8 cellular contexts compared by ENCODE assay signal in the genomic region with DNA sequence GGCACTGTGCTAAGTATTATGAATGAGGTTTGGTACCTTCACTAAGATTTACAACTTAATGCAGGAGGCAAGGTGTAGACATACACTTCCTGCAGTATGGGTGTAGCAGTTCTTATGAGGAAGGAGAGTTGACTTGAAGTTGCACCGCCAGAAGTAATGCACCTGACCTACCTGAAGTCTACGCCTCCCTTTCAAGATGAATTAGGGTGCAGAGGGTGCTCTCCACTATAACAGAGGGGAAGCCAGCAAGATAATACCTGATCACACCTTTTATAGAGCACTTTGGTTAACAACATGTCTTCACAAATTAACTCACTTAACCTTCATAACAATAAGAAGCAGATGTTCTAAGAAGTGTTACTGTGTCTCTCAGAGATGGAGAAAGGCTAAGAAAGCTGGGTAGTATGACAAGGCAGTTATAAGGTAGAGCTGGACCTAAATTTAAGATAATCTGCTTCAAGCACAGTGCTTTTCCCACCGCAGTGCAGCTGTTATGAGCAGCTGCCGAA. TPM values are rescaled to one million over a fixed set of nuclear protein-coding genes. Genes with fewer than 3 reads are reported as not detected.
DNase-seq lines count a peak whose midpoint lies in the region; ATAC-seq, FAIRE-seq and TF ChIP-seq lines count a peak whose summit lies in the region.

No MANE protein-coding gene starts in this region.

- no peaks in the 10 kb centered on the region for H4K20me1 ChIP-seq in OCI-LY1 (ENCODE audit: insufficient read depth, low read length)

- H3K27me3 ChIP-seq in OCI-LY1 (ENCODE audit: insufficient read depth, low read length) (no peaks in the 10 kb centered on the region), ovary (no peaks in the 10 kb centered on the region)

- no peaks in the 10 kb centered on the region for H3K9me2 ChIP-seq in OCI-LY1 (ENCODE audit: low read depth, low read length)

- H3K27me3 Mint-ChIP-seq in Calu3 (ENCODE audit: unreplicated experiment) (peaks cover 3% of the 10 kb centered on the region), endothelial cell (ENCODE audit: unreplicated experiment) (peaks cover 2% of the 10 kb centered on the region)

- peak overlapping the region; percentile 35 for H3K9ac ChIP-seq in OCI-LY1 (ENCODE audit: low read length)

- TF ChIP-seq EP300 in ovary (IDR thresholded peaks at IDR 0.05), result no peak

- no peaks in the 10 kb centered on the region for H3F3A ChIP-seq in OCI-LY1 (ENCODE audit: insufficient read depth, low read length)

- intact Hi-C loops in Calu3 (cut with micrococcal nuclease; ENCODE audit: unreplicated experiment) (no loop called here), ovary (cut with DNase I) (no loop called here)

- peak overlapping the region; percentile 60 for H3K4me2 ChIP-seq in OCI-LY1 (ENCODE audit: low read length)

- H3K4me3 Mint-ChIP-seq in Calu3 (ENCODE audit: low read depth, unreplicated experiment) (peak overlapping the region; percentile 92), endothelial cell (ENCODE audit: unreplicated experiment) (peak overlapping the region; percentile 99)

- CTCF ChIA-PET in Calu3 (lab: Charles Lee), result interaction anchor here (0.6 to 1.5 kb wide), 6 partner anchors 13 to 279 kb away, joined by 3 to 12 read pairs (median 4); no protein-coding TSS in a partner anchor

- H3K36me3 ChIP-seq in OCI-LY1 (ENCODE audit: insufficient read depth, low read length), result peaks cover 4% of the 10 kb centered on the region; the same call in 1 of the 2 replicates
- H3K36me3 ChIP-seq in ovary, result no peaks in the 10 kb centered on the region

- H3K4me1 Mint-ChIP-seq in Calu3 (ENCODE audit: low read depth, unreplicated experiment) (peaks cover 15% of the 10 kb centered on the region), endothelial cell (ENCODE audit: unreplicated experiment) (peaks cover 14% of the 10 kb centered on the region)

- no peak for TF ChIP-seq POLR2A in ovary (IDR thresholded peaks at IDR 0.05)

- peak overlapping the region; percentile 90 for H3K27ac Mint-ChIP-seq in Calu3 (ENCODE audit: unreplicated experiment)
- peak overlapping the region; percentile 93 for H3K27ac Mint-ChIP-seq in endothelial cell (ENCODE audit: unreplicated experiment)

- H3K9me3 Mint-ChIP-seq in Calu3 (ENCODE audit: low read depth, unreplicated experiment), result no peaks in the 10 kb centered on the region
- no peaks in the 10 kb centered on the region for H3K9me3 Mint-ChIP-seq in endothelial cell (ENCODE audit: unreplicated experiment)

- WGBS in ovary, 3 donors, result 34 to 41% (median 37%) methylated on average over 4 of the region's 4 CpGs

- H3K4me3 ChIP-seq in OCI-LY1 (ENCODE audit: low read depth, low read length, poor library complexity, severe bottlenecking), result peak overlapping the region; percentile 72
- peak overlapping the region; percentile 90 for H3K4me3 ChIP-seq in ovary

- H3K79me2 ChIP-seq in OCI-LY1 (ENCODE audit: insufficient read depth, low read length), result peaks cover 41% of the 10 kb centered on the region

- no peak for FAIRE-seq in HTR-8/SVneo (lab: Jason Lieb, UNC)

- H3K9me3 ChIP-seq in OCI-LY1 (ENCODE audit: low read length), result no peaks in the 10 kb centered on the region
- no peaks in the 10 kb centered on the region for H3K9me3 ChIP-seq in ovary

- BruUV-seq in Calu3 (replicated peaks; lab: Mats Ljungman, UMichigan), result no TSS peak

- TF ChIP-seq CTCF in Calu3 (IDR thresholded peaks at IDR 0.05; ENCODE audit: unreplicated experiment) (no peak), OCI-LY1 (IDR thresholded peaks at IDR 0.05; ENCODE audit: low read length) (no peak), endothelial cell (IDR thresholded peaks at IDR 0.05; ENCODE audit: unreplicated experiment) (no peak), ovary (IDR thresholded peaks at IDR 0.05) (no peak)

- H3K36me3 Mint-ChIP-seq in Calu3 (ENCODE audit: insufficient read depth, unreplicated experiment) (peaks cover 20% of the 10 kb centered on the region), endothelial cell (ENCODE audit: low read depth, unreplicated experiment) (no peaks in the 10 kb centered on the region)

- peak overlapping the region; percentile 30 for H3K27ac ChIP-seq in OCI-LY1 (ENCODE audit: low read depth, low read length, poor library complexity, severe bottlenecking)
- peak overlapping the region in 1 of 2 donors; percentile 53 for H3K27ac ChIP-seq in ovary

- H3K4me1 ChIP-seq in OCI-LY1 (ENCODE audit: insufficient read depth, low read length, severe bottlenecking), result peaks cover 24% of the 10 kb centered on the region
- peaks cover 6% of the 10 kb centered on the region for H3K4me1 ChIP-seq in ovary (ENCODE audit: insufficient read depth)

- peak overlapping the region; percentile 61 for H2AFZ ChIP-seq in OCI-LY1 (ENCODE audit: low read length)

- DNase-seq in Calu3, result no peak
- no peak for DNase-seq in endothelial cell (ENCODE audit: low spot score)
- no peak for DNase-seq in ovary
- no peak for DNase-seq in NCI-H524 treated with DMSO at 0.1 percent for 48 hours (lab: John Stamatoyannopoulos, UW)
- DNase-seq in HTR-8/SVneo (ENCODE audit: insufficient read length, low spot score), result no peak
- no peak for DNase-seq in NCI-H1436 (lab: John Stamatoyannopoulos, UW)

- no peak for ATAC-seq in HG02759 (IDR thresholded peaks at IDR 0.05; ENCODE audit: unreplicated experiment)

RNA-seq across cellular contexts. Expression of gene RAB18, which starts 0.6 kb away (rescaled TPM):
- 75.9 and 82.8 TPM in 2 replicates for total RNA-seq in Calu3 (2022)
- total RNA-seq in endothelial cell (ENCODE audit: unreplicated experiment), result 112 TPM
- 10 to 100 TPM; 27.5 to 92.0 (median 83.6) TPM for total RNA-seq in ovary
- 10 to 100 TPM; 23.9 to 98.4 TPM for polyA plus RNA-seq in ovary
